Comparison of ENCODE assay signal across 22 cellular contexts in the genomic region with DNA sequence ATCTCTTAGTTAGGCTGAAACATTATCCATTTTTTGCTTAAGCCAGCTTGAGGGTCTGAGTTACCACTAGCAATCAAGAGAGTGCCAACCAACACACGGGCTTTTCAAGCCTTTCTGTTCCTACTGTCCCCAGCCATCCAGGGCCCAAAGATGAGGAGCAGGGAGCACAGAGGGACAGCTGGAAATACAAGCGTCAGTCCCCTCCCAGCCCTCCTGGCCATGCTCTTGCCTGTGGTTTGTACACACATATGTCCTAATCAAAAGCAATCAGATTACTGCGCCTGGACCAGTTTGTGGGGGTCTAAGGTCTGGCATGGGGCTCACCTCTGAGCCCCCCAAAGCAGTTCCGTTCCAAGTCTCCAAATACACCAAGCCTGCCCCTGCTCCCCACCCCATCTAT. TPM values are rescaled to one million over a fixed set of nuclear protein-coding genes. Genes with fewer than 3 reads are reported as not detected.
DNase-seq lines count a peak whose midpoint lies in the region; TF ChIP-seq lines count a peak whose summit lies in the region.
"Had no signal": no experiment of that assay in that cellular context is flagged by ENCODE, and none has a peak within 500 bp of the region (broad histone marks: within the 10 kb centered on the region; RNA-seq: fewer than 3 reads in every experiment).

No MANE protein-coding gene starts in this region.

- CTCF ChIA-PET in MCF 10A (lab: Yijun Ruan, JAX): interaction anchor here (0.6 to 4.9 kb wide), 3 partner anchors 11 to 59 kb away, joined by 4 to 40 read pairs (median 13); no protein-coding TSS in a partner anchor

- peak overlapping the region; percentile 98 for H3K27ac ChIP-seq in temporal lobe (ENCODE audit: low read depth, low read length)
- H3K27ac ChIP-seq: epithelial cell of prostate, tibial artery had no signal

- H3K27ac Mint-ChIP-seq in activated naive CD8-positive, alpha-beta T cell: peak overlapping the region; percentile 22
- H3K27ac Mint-ChIP-seq in activated naive CD8-positive, alpha-beta T cell treated with anti-CD3 and anti-CD28 coated beads for 36 hours: no peak overlapping the region
- H3K27ac Mint-ChIP-seq in activated T-helper 1 cell treated with anti-CD3 and anti-CD28 coated beads, Interleukin-12 subunit alpha, Interleukin-12 subunit beta, Interleukin-2, Interleukin-4 antibody, amounts not matched to agents 30 ng/mL and 10 ng/mL and 1 ng/mL, durations not matched to agents 14 hours and 24 hours and 36 hours: no peak overlapping the region
- H3K27ac Mint-ChIP-seq in immature natural killer cell (peak overlapping the region; percentile 52 to 99 (median 72)), MCF 10A (ENCODE audit: low read depth, unreplicated experiment) (no peak overlapping the region)
- H3K27ac Mint-ChIP-seq: activated B cell treated with CpG ODN at 0.5 μM for 24 hours had no signal

- no peak overlapping the region for H3K4me3 Mint-ChIP-seq in activated naive CD8-positive, alpha-beta T cell
- H3K4me3 Mint-ChIP-seq in activated naive CD8-positive, alpha-beta T cell treated with anti-CD3 and anti-CD28 coated beads for 36 hours: no peak overlapping the region
- peak overlapping the region; percentile 19 for H3K4me3 Mint-ChIP-seq in activated T-helper 1 cell treated with anti-CD3 and anti-CD28 coated beads, Interleukin-12 subunit alpha, Interleukin-12 subunit beta, Interleukin-2, Interleukin-4 antibody, amounts not matched to agents 30 ng/mL and 10 ng/mL and 1 ng/mL, durations not matched to agents 14 hours and 24 hours and 36 hours
- H3K4me3 Mint-ChIP-seq in immature natural killer cell (peak overlapping the region in 3 of 5 donors; percentile 32 to 44 (median 33)), MCF 10A (ENCODE audit: unreplicated experiment) (no peak overlapping the region)
- H3K4me3 Mint-ChIP-seq: activated B cell treated with CpG ODN at 0.5 μM for 24 hours had no signal

- peaks cover 3% of the 10 kb centered on the region for H3K36me3 Mint-ChIP-seq in activated naive CD8-positive, alpha-beta T cell
- H3K36me3 Mint-ChIP-seq in activated naive CD8-positive, alpha-beta T cell treated with anti-CD3 and anti-CD28 coated beads for 36 hours: peaks cover 13% of the 10 kb centered on the region
- H3K36me3 Mint-ChIP-seq in activated T-helper 1 cell treated with anti-CD3 and anti-CD28 coated beads, Interleukin-12 subunit alpha, Interleukin-12 subunit beta, Interleukin-2, Interleukin-4 antibody, amounts not matched to agents 30 ng/mL and 10 ng/mL and 1 ng/mL, durations not matched to agents 14 hours and 24 hours and 36 hours (ENCODE audit: low read depth): peaks cover 20% of the 10 kb centered on the region
- H3K36me3 Mint-ChIP-seq in immature natural killer cell: peaks cover 5 to 17% (median 6%) of the 10 kb centered on the region in 3 donors
- peaks cover 5% of the 10 kb centered on the region for H3K36me3 Mint-ChIP-seq in MCF 10A (ENCODE audit: insufficient read depth, unreplicated experiment)

- no peaks in the 10 kb centered on the region for H3K27me3 Mint-ChIP-seq in activated naive CD8-positive, alpha-beta T cell
- H3K27me3 Mint-ChIP-seq in activated naive CD8-positive, alpha-beta T cell treated with anti-CD3 and anti-CD28 coated beads for 36 hours: no peaks in the 10 kb centered on the region
- H3K27me3 Mint-ChIP-seq in activated T-helper 1 cell treated with anti-CD3 and anti-CD28 coated beads, Interleukin-12 subunit alpha, Interleukin-12 subunit beta, Interleukin-2, Interleukin-4 antibody, amounts not matched to agents 30 ng/mL and 10 ng/mL and 1 ng/mL, durations not matched to agents 14 hours and 24 hours and 36 hours (ENCODE audit: insufficient read depth): no peaks in the 10 kb centered on the region
- peaks cover 31 to 61% (median 37%) of the 10 kb centered on the region in 3 donors for H3K27me3 Mint-ChIP-seq in immature natural killer cell (ENCODE audit: low read depth in 3 of 3)
- no peaks in the 10 kb centered on the region for H3K27me3 Mint-ChIP-seq in MCF 10A (ENCODE audit: insufficient read depth, unreplicated experiment)
- H3K27me3 Mint-ChIP-seq: activated B cell treated with CpG ODN at 0.5 μM for 24 hours had no signal

- POLR2A ChIA-PET in MCF 10A (lab: Yijun Ruan, JAX): no interaction called here

- no TSS peak for BruUV-seq in MCF 10A (replicated peaks; lab: Mats Ljungman, UMichigan)

- no peak for TF ChIP-seq CTCF in MCF 10A (IDR thresholded peaks at IDR 0.05; ENCODE audit: unreplicated experiment)

- peaks cover 42% of the 10 kb centered on the region for H3K4me1 Mint-ChIP-seq in activated naive CD8-positive, alpha-beta T cell (ENCODE audit: low read depth)
- H3K4me1 Mint-ChIP-seq in activated naive CD8-positive, alpha-beta T cell treated with anti-CD3 and anti-CD28 coated beads for 36 hours: peaks cover 42% of the 10 kb centered on the region
- peaks cover 26% of the 10 kb centered on the region for H3K4me1 Mint-ChIP-seq in activated T-helper 1 cell treated with anti-CD3 and anti-CD28 coated beads, Interleukin-12 subunit alpha, Interleukin-12 subunit beta, Interleukin-2, Interleukin-4 antibody, amounts not matched to agents 30 ng/mL and 10 ng/mL and 1 ng/mL, durations not matched to agents 14 hours and 24 hours and 36 hours (ENCODE audit: low read depth)
- peaks cover 47 to 57% of the 10 kb centered on the region in 2 donors for H3K4me1 Mint-ChIP-seq in immature natural killer cell
- peaks cover 27% of the 10 kb centered on the region for H3K4me1 Mint-ChIP-seq in MCF 10A (ENCODE audit: insufficient read depth, unreplicated experiment)

- no peaks in the 10 kb centered on the region for H3K9me3 Mint-ChIP-seq in activated naive CD8-positive, alpha-beta T cell (ENCODE audit: low read depth)
- H3K9me3 Mint-ChIP-seq in activated naive CD8-positive, alpha-beta T cell treated with anti-CD3 and anti-CD28 coated beads for 36 hours: no peaks in the 10 kb centered on the region
- H3K9me3 Mint-ChIP-seq in activated T-helper 1 cell treated with anti-CD3 and anti-CD28 coated beads, Interleukin-12 subunit alpha, Interleukin-12 subunit beta, Interleukin-2, Interleukin-4 antibody, amounts not matched to agents 30 ng/mL and 10 ng/mL and 1 ng/mL, durations not matched to agents 14 hours and 24 hours and 36 hours: no peaks in the 10 kb centered on the region
- H3K9me3 Mint-ChIP-seq in immature natural killer cell: no peaks in the 10 kb centered on the region
- no peaks in the 10 kb centered on the region for H3K9me3 Mint-ChIP-seq in MCF 10A (ENCODE audit: unreplicated experiment)
- H3K9me3 Mint-ChIP-seq: activated B cell treated with CpG ODN at 0.5 μM for 24 hours had no signal

- no peak for DNase-seq in activated naive CD8-positive, alpha-beta T cell treated with anti-CD3 and anti-CD28 coated beads for 36 hours
- DNase-seq in activated T-helper 1 cell treated with anti-CD3 and anti-CD28 coated beads, Interleukin-12 subunit alpha, Interleukin-12 subunit beta, Interleukin-2, Interleukin-4 antibody, amounts not matched to agents 30 ng/mL and 10 ng/mL and 1 ng/mL, durations not matched to agents 14 hours and 24 hours and 36 hours (ENCODE audit: low spot score): no peak
- DNase-seq in immature natural killer cell: no peak
- no peak for DNase-seq in LoVo (ENCODE audit: low spot score)
- no peak for DNase-seq in NCI-H2081 (lab: John Stamatoyannopoulos, UW)
- no peak for DNase-seq in MCF 10A (ENCODE audit: unreplicated experiment)
- DNase-seq: activated B cell treated with CpG ODN at 0.5 μM for 24 hours; activated CD4-positive, alpha-beta T cell treated with anti-CD3 and anti-CD28 coated beads, Interleukin-2, amount 50 U/mL, for 4 hours; activated effector memory CD4-positive, alpha-beta T cell treated with Interleukin-2 at 50 U/mL for 16 hours; DMS153; effector CD4-positive, alpha-beta T cell; GF-D8; HCEC 1CT; KBM-7; kidney; NCI-H1417 treated with DMSO at 0.1 percent for 48 hours; NCI-H748 treated with DMSO at 0.1 percent for 48 hours; stimulated activated naive CD8-positive, alpha-beta T cell treated with anti-CD3 and anti-CD28 coated beads, Interleukin-15, Interleukin-2, amounts not matched to agents 100 U/mL and 50 U/mL, for 24 hours; tibial artery had no signal

- intact Hi-C loops in activated T-helper 1 cell treated with anti-CD3 and anti-CD28 coated beads, Interleukin-12 subunit alpha, Interleukin-12 subunit beta, Interleukin-2, Interleukin-4 antibody, amounts not matched to agents 30 ng/mL and 10 ng/mL and 1 ng/mL, durations not matched to agents 14 hours and 24 hours and 36 hours (cut with micrococcal nuclease): no loop called here
- intact Hi-C loops in MCF 10A (cut with micrococcal nuclease): no loop called here

RNA-seq across cellular contexts. Expression of gene CORO7, which starts 3.5 kb away (rescaled TPM):
- 10 to 100 TPM; 66.2 to 73.1 TPM for total RNA-seq in activated naive CD8-positive, alpha-beta T cell treated with anti-CD3 and anti-CD28 coated beads for 36 hours
- 87.9 and 90.8 TPM in 2 replicates for total RNA-seq in activated T-helper 1 cell treated with anti-CD3 and anti-CD28 coated beads, Interleukin-12 subunit alpha, Interleukin-12 subunit beta, Interleukin-2, Interleukin-4 antibody, amounts not matched to agents 30 ng/mL and 10 ng/mL and 1 ng/mL, durations not matched to agents 14 hours and 24 hours and 36 hours
- polyA plus RNA-seq in immature natural killer cell: 100 to 1,000 TPM in 1 of 3 donors, 10 to 100 TPM in 2; 37.6 to 112 (median 37.8) TPM
- total RNA-seq in temporal lobe (25.6 TPM), MCF 10A (2022) (20.3 and 24.9 TPM in 2 replicates)

RNA-seq across cellular contexts. Expression of gene DNAJA3, which starts 12.8 kb away (rescaled TPM):
- 100 to 1,000 TPM; 103 to 107 TPM for total RNA-seq in activated naive CD8-positive, alpha-beta T cell treated with anti-CD3 and anti-CD28 coated beads for 36 hours
- total RNA-seq in activated T-helper 1 cell treated with anti-CD3 and anti-CD28 coated beads, Interleukin-12 subunit alpha, Interleukin-12 subunit beta, Interleukin-2, Interleukin-4 antibody, amounts not matched to agents 30 ng/mL and 10 ng/mL and 1 ng/mL, durations not matched to agents 14 hours and 24 hours and 36 hours: 103 and 107 TPM in 2 replicates
- 10 to 100 TPM; 32.7 to 42.4 (median 38.7) TPM for polyA plus RNA-seq in immature natural killer cell
- total RNA-seq in temporal lobe (21.1 TPM), MCF 10A (2022) (98.1 and 101 TPM in 2 replicates)

RNA-seq across cellular contexts. Expression of gene VASN, which starts 41.2 kb away (rescaled TPM):
- under 1 TPM in 1 of 2 experiments, not detected in 1; 0.08 TPM for total RNA-seq in activated naive CD8-positive, alpha-beta T cell treated with anti-CD3 and anti-CD28 coated beads for 36 hours
- total RNA-seq in activated T-helper 1 cell treated with anti-CD3 and anti-CD28 coated beads, Interleukin-12 subunit alpha, Interleukin-12 subunit beta, Interleukin-2, Interleukin-4 antibody, amounts not matched to agents 30 ng/mL and 10 ng/mL and 1 ng/mL, durations not matched to agents 14 hours and 24 hours and 36 hours: 0.18 TPM in 1 of 2 replicates, not detected in the other
- under 1 TPM in 2 of 3 donors, not detected in 1; 0.07 to 0.20 TPM for polyA plus RNA-seq in immature natural killer cell
- total RNA-seq in temporal lobe: 2.5 TPM
- 4.0 and 7.1 TPM in 2 replicates for total RNA-seq in MCF 10A (2022)

Comparison
In these comparisons a context has a peak if more than half of its experiments do, and no peak if none do; other contexts are left out.
1. H3K27ac Mint-ChIP-seq: peak in activated naive CD8-positive, alpha-beta T cell (single experiment) and immature natural killer cell (6 of 6); none in activated naive CD8-positive, alpha-beta T cell treated with anti-CD3 and anti-CD28 coated beads for 36 hours (single experiment), activated T-helper 1 cell treated with anti-CD3 and anti-CD28 coated beads, Interleukin-12 subunit alpha, Interleukin-12 subunit beta, Interleukin-2, Interleukin-4 antibody, amounts not matched to agents 30 ng/mL and 10 ng/mL and 1 ng/mL, durations not matched to agents 14 hours and 24 hours and 36 hours (single experiment) and MCF 10A (single experiment).
2. H3K4me3 Mint-ChIP-seq: peak in activated T-helper 1 cell treated with anti-CD3 and anti-CD28 coated beads, Interleukin-12 subunit alpha, Interleukin-12 subunit beta, Interleukin-2, Interleukin-4 antibody, amounts not matched to agents 30 ng/mL and 10 ng/mL and 1 ng/mL, durations not matched to agents 14 hours and 24 hours and 36 hours (single experiment) and immature natural killer cell (3 of 5); none in activated naive CD8-positive, alpha-beta T cell (single experiment), activated naive CD8-positive, alpha-beta T cell treated with anti-CD3 and anti-CD28 coated beads for 36 hours (single experiment) and MCF 10A (single experiment).